ENCODE assay signal across 13 cellular contexts in the genomic region with DNA sequence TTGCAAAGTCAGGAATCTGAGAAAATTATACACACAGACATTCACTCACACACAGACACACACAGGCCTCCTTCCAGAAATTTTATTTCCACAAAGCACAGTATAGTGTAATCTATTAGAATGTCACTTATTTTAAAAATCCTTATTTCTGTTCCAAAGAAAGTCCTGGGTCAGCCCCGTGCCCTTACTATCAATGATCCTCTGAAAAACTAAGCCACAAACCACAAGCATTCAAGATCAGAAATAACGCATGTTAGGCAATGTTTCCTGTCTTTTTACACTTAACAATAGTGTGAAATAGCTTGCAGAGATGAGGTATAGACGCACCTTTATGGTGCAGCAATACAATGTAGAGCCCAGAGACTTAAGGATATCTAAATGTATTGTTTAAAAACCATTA. TPM values are rescaled to one million over a fixed set of nuclear protein-coding genes. Genes with fewer than 3 reads are reported as not detected.
DNase-seq lines count a peak whose midpoint lies in the region; ATAC-seq and TF ChIP-seq lines count a peak whose summit lies in the region.
"Had no signal": no experiment of that assay in that cellular context is flagged by ENCODE, and none has a peak within 500 bp of the region (broad histone marks: within the 10 kb centered on the region; RNA-seq: fewer than 3 reads in every experiment).

No MANE protein-coding gene starts in this region.

- no peak for TF ChIP-seq CTCF in Peyer's patch (IDR thresholded peaks at IDR 0.05)
- TF ChIP-seq CTCF in fibroblast of mammary gland (conservative IDR thresholded peaks at IDR 0.05; ENCODE audit: control insufficient read depth, insufficient read depth, low read depth, low read length): no peak
- no peak for TF ChIP-seq CTCF in retinal pigment epithelial cell (conservative IDR thresholded peaks at IDR 0.05; ENCODE audit: low read depth, low read length)

- H3K36me3 ChIP-seq in Peyer's patch: peaks cover 0 to 8% (median 0%) of the 10 kb centered on the region in 3 donors
- H3K36me3 ChIP-seq: lower lobe of right lung had no signal

- no peaks in the 10 kb centered on the region for H3K9me3 ChIP-seq in Peyer's patch
- H3K9me3 ChIP-seq: lower lobe of right lung had no signal

- peaks cover 0 to 48% (median 7%) of the 10 kb centered on the region in 4 donors for H3K4me1 ChIP-seq in Peyer's patch

- peak overlapping the region in 3 of 4 donors; percentile 52 to 89 (median 76) for H3K27ac ChIP-seq in Peyer's patch
- H3K27ac ChIP-seq: SK-N-MC had no signal

- no peaks in the 10 kb centered on the region for H3K27me3 ChIP-seq in Peyer's patch

- DNase-seq in GF-D8 (lab: John Stamatoyannopoulos, UW) (peak; percentile 41), Peyer's patch (no peak), fibroblast of mammary gland (ENCODE audit: low read depth) (peak; percentile 43), retinal pigment epithelial cell (ENCODE audit: low read depth) (peak; percentile 28), NCI-H69 (lab: John Stamatoyannopoulos, UW) (no peak)
- no peak for DNase-seq in stimulated activated CD4-positive, alpha-beta T cell treated with anti-CD3 and anti-CD28 coated beads, Interleukin-4, amount 100 ng/mL, for 1 hour
- DNase-seq: activated CD8-positive, alpha-beta memory T cell treated with anti-CD3 and anti-CD28 coated beads, Interleukin-2, amount 50 U/mL, for 4 hours; NCI-H1417; stimulated activated CD4-positive, alpha-beta T cell treated with anti-CD3 and anti-CD28 coated beads, Interleukin-2, amount 100 ng/mL, for 24 hours had no signal

- H3K4me3 ChIP-seq in Peyer's patch: no peak overlapping the region
- no peak overlapping the region for H3K4me3 ChIP-seq in fibroblast of mammary gland (ENCODE audit: control insufficient read depth, low read depth, low read length)
- H3K4me3 ChIP-seq in retinal pigment epithelial cell (ENCODE audit: low read length): no peak overlapping the region
- H3K4me3 ChIP-seq: lower lobe of right lung, SK-N-MC had no signal

- no peak for TF ChIP-seq POLR2A in Peyer's patch (IDR thresholded peaks at IDR 0.05)

- ATAC-seq in GM19395 (IDR thresholded peaks at IDR 0.05; ENCODE audit: unreplicated experiment) (no peak), HG03095 (IDR thresholded peaks at IDR 0.05; ENCODE audit: unreplicated experiment) (no peak)

RNA-seq across cellular contexts. Expression of gene TBC1D8, which starts 25.8 kb away (rescaled TPM):
- 100 to 1,000 TPM in 3 of 4 donors, 10 to 100 TPM in 1; 77.6 to 511 (median 239) TPM for total RNA-seq in Peyer's patch

Comparison
In these comparisons a context has a peak if more than half of its experiments do, and no peak if none do; other contexts are left out.
1. DNase-seq: peak in GF-D8 (single experiment), fibroblast of mammary gland (single experiment) and retinal pigment epithelial cell (single experiment); none in Peyer's patch (0 of 3), NCI-H69 (single experiment) and stimulated activated CD4-positive, alpha-beta T cell treated with anti-CD3 and anti-CD28 coated beads, Interleukin-4, amount 100 ng/mL, for 1 hour (single experiment).